Comparison of ENCODE assay signal across 13 cellular contexts in genomic region chr7:47758546-47758945, GRCh38.
DNase-seq lines count a peak whose midpoint lies in the region; ATAC-seq and TF ChIP-seq lines count a peak whose summit lies in the region.
"Had no signal": no experiment of that assay in that cellular context is flagged by ENCODE, and none has a peak within 500 bp of the region (broad histone marks: within the 10 kb centered on the region; RNA-seq: fewer than 3 reads in every experiment).

No MANE protein-coding gene starts in this region.

- ATAC-seq in left ventricle myocardium superior (peak; percentile 43), GM18519 (IDR thresholded peaks at IDR 0.05; ENCODE audit: low FRiP score, unreplicated experiment) (no peak)
- no peak for ATAC-seq in activated CD8-positive, alpha-beta T cell treated with anti-CD3 and anti-CD28 coated beads, Interleukin-2, amount 10 ng/mL, durations not matched to agents 7 days and 5 days
- ATAC-seq: stimulated activated naive B cell treated with anti-CD40 and anti-IgM and Interleukin-4, amounts not matched to agents 10 μg/mL and 1 μg/mL and 100 μg/mL, for 72 hours had no signal

- no peaks in the 10 kb centered on the region for H3K36me3 Mint-ChIP-seq in activated CD8-positive, alpha-beta T cell treated with anti-CD3 and anti-CD28 coated beads, Interleukin-2, amount 10 ng/mL, durations not matched to agents 7 days and 5 days (ENCODE audit: low read depth)
- H3K36me3 Mint-ChIP-seq: stimulated activated naive B cell treated with anti-CD40 and anti-IgM and Interleukin-4, amounts not matched to agents 10 μg/mL and 1 μg/mL and 100 μg/mL, for 72 hours had no signal

- WGBS in spleen, 5 donors: 61 to 98% (median 85%) methylated on average over 2 of the region's 2 CpGs

- intact Hi-C loops in left ventricle myocardium superior (cut with micrococcal nuclease) (no loop called here), spleen (cut with DNase I; ENCODE audit: low total_unique reads) (no loop called here)

- DNase-seq in left ventricle myocardium superior (no peak), spleen (no peak), Ammon's horn (ENCODE audit: low spot score) (no peak), NCI-H2227 treated with DMSO at 0.1 percent for 48 hours (lab: John Stamatoyannopoulos, UW) (no peak)
- DNase-seq in activated CD8-positive, alpha-beta T cell treated with anti-CD3 and anti-CD28 coated beads, Interleukin-2, amount 10 ng/mL, durations not matched to agents 7 days and 5 days: no peak
- DNase-seq: NCI-H1105; stimulated activated CD4-positive, alpha-beta T cell treated with anti-CD3 and anti-CD28 coated beads, Interleukin-15, amount 100 ng/mL, for 24 hours; stimulated activated naive B cell treated with anti-CD40 and anti-IgM and Interleukin-4, amounts not matched to agents 10 μg/mL and 1 μg/mL and 100 μg/mL, for 72 hours; T-helper 9 cell had no signal

- H3F3A ChIP-seq in DOHH2 (ENCODE audit: control insufficient read depth, insufficient read depth): no peaks in the 10 kb centered on the region

- H4K20me1 ChIP-seq in DOHH2 (ENCODE audit: control insufficient read depth, insufficient read depth, low read depth, low read length): no peaks in the 10 kb centered on the region

- H3K4me1 Mint-ChIP-seq in activated CD8-positive, alpha-beta T cell treated with anti-CD3 and anti-CD28 coated beads, Interleukin-2, amount 10 ng/mL, durations not matched to agents 7 days and 5 days (ENCODE audit: low read depth): no peaks in the 10 kb centered on the region
- H3K4me1 Mint-ChIP-seq: central memory CD8-positive, alpha-beta T cell had no signal

- no peaks in the 10 kb centered on the region for H3K9me2 ChIP-seq in DOHH2 (replicated peaks; ENCODE audit: control insufficient read depth, low read length)

- H3K4me2 ChIP-seq in DOHH2 (ENCODE audit: low read length): peak overlapping the region; percentile 26

- TF ChIP-seq POLR2A in spleen (IDR thresholded peaks at IDR 0.05): no peak

- CTCF ChIA-PET in activated CD8-positive, alpha-beta T cell treated with anti-CD3 and anti-CD28 coated beads, Interleukin-2, amount 10 ng/mL, durations not matched to agents 7 days and 5 days (lab: Charles Lee): no interaction called here

- H3K9me3 ChIP-seq in DOHH2 (ENCODE audit: control insufficient read depth, insufficient read depth, low read length) (no peaks in the 10 kb centered on the region), spleen (no peaks in the 10 kb centered on the region)

- H3K4me1 ChIP-seq in DOHH2 (ENCODE audit: control insufficient read depth, low read length) (peaks cover 30% of the 10 kb centered on the region), spleen (peaks cover 0 to 9% (median 4%) of the 10 kb centered on the region in 6 donors)

- H3K27ac Mint-ChIP-seq in activated CD8-positive, alpha-beta T cell treated with anti-CD3 and anti-CD28 coated beads, Interleukin-2, amount 10 ng/mL, durations not matched to agents 7 days and 5 days: no peak overlapping the region

- no peaks in the 10 kb centered on the region for H3K9me3 Mint-ChIP-seq in activated CD8-positive, alpha-beta T cell treated with anti-CD3 and anti-CD28 coated beads, Interleukin-2, amount 10 ng/mL, durations not matched to agents 7 days and 5 days (ENCODE audit: insufficient read depth)
- H3K9me3 Mint-ChIP-seq: central memory CD8-positive, alpha-beta T cell had no signal

- H3K27ac ChIP-seq in DOHH2 (ENCODE audit: low read depth, low read length) (peak overlapping the region; percentile 2; the same call in 1 of the 2 replicates), angular gyrus (ENCODE audit: low read depth, low read length) (peak overlapping the region; percentile 89), spleen (peak overlapping the region in 7 of 8 donors; percentile 44 to 84 (median 67))

- no peak overlapping the region for H3K4me3 ChIP-seq in DOHH2 (ENCODE audit: low read length)
- no peak overlapping the region for H3K4me3 ChIP-seq in spleen

- H3K79me2 ChIP-seq in DOHH2 (ENCODE audit: control insufficient read depth, low read length): no peaks in the 10 kb centered on the region

- peaks cover 3% of the 10 kb centered on the region for H3K27me3 Mint-ChIP-seq in activated CD8-positive, alpha-beta T cell treated with anti-CD3 and anti-CD28 coated beads, Interleukin-2, amount 10 ng/mL, durations not matched to agents 7 days and 5 days (ENCODE audit: low read depth)
- H3K27me3 Mint-ChIP-seq: central memory CD8-positive, alpha-beta T cell had no signal

- TF ChIP-seq CTCF in DOHH2 (IDR thresholded peaks at IDR 0.05; ENCODE audit: low read depth, low read length, poor library complexity, severe bottlenecking) (no peak), spleen (IDR thresholded peaks at IDR 0.05 in 8 of 11, conservative IDR thresholded peaks at IDR 0.05 in 3 of 11) (no peak)

- H3K27me3 ChIP-seq in DOHH2 (ENCODE audit: control insufficient read depth, low read length): no peaks in the 10 kb centered on the region
- H3K27me3 ChIP-seq in spleen (replicated peaks in 1 of 7): no peaks in the 10 kb centered on the region

- POLR2A ChIA-PET in activated CD8-positive, alpha-beta T cell treated with anti-CD3 and anti-CD28 coated beads, Interleukin-2, amount 10 ng/mL, durations not matched to agents 7 days and 5 days (lab: Charles Lee): interaction anchor here (0.6 kb wide), 1 partner anchor 40 kb away, joined by 3 read pairs; no protein-coding TSS in a partner anchor

- H3K36me3 ChIP-seq in DOHH2 (ENCODE audit: control insufficient read depth, low read length) (no peaks in the 10 kb centered on the region), spleen (no peaks in the 10 kb centered on the region)

- H3K4me3 Mint-ChIP-seq in activated CD8-positive, alpha-beta T cell treated with anti-CD3 and anti-CD28 coated beads, Interleukin-2, amount 10 ng/mL, durations not matched to agents 7 days and 5 days: no peak overlapping the region
- H3K4me3 Mint-ChIP-seq: central memory CD8-positive, alpha-beta T cell; stimulated activated naive B cell treated with anti-CD40 and anti-IgM and Interleukin-4, amounts not matched to agents 10 μg/mL and 1 μg/mL and 100 μg/mL, for 72 hours had no signal

Comparison
In these comparisons a context has a peak if more than half of its experiments do, and no peak if none do; other contexts are left out.
1. H3K27ac ChIP-seq: peak in every context shown above with its lines; median percentile 89 in angular gyrus; 67 in spleen; 2 in DOHH2.